In the genomic region with DNA sequence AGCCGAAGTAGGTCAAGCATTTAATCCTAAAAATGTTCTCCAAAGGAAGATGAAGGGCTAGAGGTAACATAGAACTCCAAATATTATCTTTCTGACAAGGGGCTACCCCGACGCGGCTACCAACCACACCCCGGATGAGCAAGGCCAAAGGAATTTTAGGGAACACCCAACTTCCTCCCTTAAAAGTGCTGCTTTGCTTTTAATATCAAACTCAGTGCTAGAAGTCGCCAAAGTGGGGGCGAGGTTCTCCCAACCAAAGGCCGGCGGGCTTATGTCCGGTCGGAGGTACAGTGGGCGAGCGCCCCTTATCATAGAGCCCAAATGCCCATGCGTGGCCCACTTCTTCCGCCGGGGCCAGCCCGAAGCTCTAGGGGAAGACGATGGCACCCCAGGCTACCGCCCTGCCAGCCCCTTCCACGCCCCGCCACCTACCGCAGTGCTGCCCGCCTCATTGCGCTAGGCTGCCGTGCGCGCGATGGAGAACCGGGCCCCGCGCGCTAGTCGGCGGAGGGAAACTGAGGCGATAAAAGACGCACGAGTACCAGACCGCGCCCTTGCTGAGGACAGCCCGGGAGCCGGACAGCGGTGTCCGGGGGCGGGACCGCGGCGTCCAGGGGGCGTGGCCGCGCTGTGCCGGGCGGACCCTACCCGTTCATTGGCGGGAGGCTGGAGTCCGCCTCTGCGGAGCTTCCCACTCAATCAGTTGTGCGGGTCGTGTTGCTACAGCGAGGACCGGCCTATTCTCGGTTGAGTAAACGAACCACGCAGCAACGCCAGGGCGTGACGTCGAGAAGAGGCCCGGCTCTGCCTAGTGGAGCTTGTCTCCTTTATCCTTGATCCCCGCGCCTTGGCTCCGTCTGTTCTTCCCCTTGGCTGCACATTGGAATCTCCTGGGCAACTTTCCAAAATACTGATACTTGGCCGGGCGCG, we compare ENCODE assay signal across 8 cellular contexts. TPM values are rescaled to one million over a fixed set of nuclear protein-coding genes. Genes with fewer than 3 reads are reported as not detected.
DNase-seq lines count a peak whose midpoint lies in the region; ATAC-seq and TF ChIP-seq lines count a peak whose summit lies in the region.

A gene with protein sequence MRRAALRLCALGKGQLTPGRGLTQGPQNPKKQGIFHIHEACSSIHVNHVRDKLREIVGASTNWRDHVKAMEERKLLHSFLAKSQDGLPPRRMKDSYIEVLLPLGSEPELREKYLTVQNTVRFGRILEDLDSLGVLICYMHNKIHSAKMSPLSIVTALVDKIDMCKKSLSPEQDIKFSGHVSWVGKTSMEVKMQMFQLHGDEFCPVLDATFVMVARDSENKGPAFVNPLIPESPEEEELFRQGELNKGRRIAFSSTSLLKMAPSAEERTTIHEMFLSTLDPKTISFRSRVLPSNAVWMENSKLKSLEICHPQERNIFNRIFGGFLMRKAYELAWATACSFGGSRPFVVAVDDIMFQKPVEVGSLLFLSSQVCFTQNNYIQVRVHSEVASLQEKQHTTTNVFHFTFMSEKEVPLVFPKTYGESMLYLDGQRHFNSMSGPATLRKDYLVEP (minus strand): TSS at position 584 of the 930 bp plus-strand sequence. CDS start 132 bp downstream, at position 452.

- peak; percentile 81 for DNase-seq in COLO829 (ENCODE audit: low spot score)
- DNase-seq in HL-60 (ENCODE audit: low read depth in 1 of 2, low spot score in 1 of 2), result peak; percentile 71 to 85
- peak; percentile 77 to 84 for DNase-seq in activated T-cell treated with anti-CD3 and anti-CD28 coated beads, Interleukin-2, amount 50 U/mL, for 48 hours
- DNase-seq in esophagus squamous epithelium (lab: John Stamatoyannopoulos, UW), result peak; percentile 39
- peak; percentile 91 for DNase-seq in myocyte (ENCODE audit: low read depth)
- DNase-seq in stimulated activated effector memory CD8-positive, alpha-beta T cell treated with anti-CD3 and anti-CD28 coated beads, Interleukin-12 subunit alpha, Interleukin-12 subunit beta, amount 100 ng/mL, for 72 hours (ENCODE audit: low spot score in 2 of 2), result peak; percentile 56 to 85

- peak; percentile 91 for ATAC-seq in GM19463 (IDR thresholded peaks at IDR 0.05; ENCODE audit: unreplicated experiment)
- ATAC-seq in stimulated activated effector memory CD8-positive, alpha-beta T cell treated with anti-CD3 and anti-CD28 coated beads, Interleukin-12 subunit alpha, Interleukin-12 subunit beta, amount 100 ng/mL, for 72 hours, result peak; percentile 98

- H3K27ac ChIP-seq in HL-60 (replicated peaks) (peak within 1 kb of the TSS; percentile 57), esophagus squamous epithelium (peak within 1 kb of the TSS; percentile 90 to 94 (median 93))

- intact Hi-C loops in esophagus squamous epithelium (cut with DNase I), result no loop called here

- peak in 3 of 4 donors; percentile 24 to 83 (median 72) for TF ChIP-seq POLR2A in esophagus squamous epithelium (IDR thresholded peaks at IDR 0.05)

- peaks cover 25% of the 10 kb centered on the region for H3K4me1 Mint-ChIP-seq in stimulated activated effector memory CD8-positive, alpha-beta T cell treated with anti-CD3 and anti-CD28 coated beads, Interleukin-12 subunit alpha, Interleukin-12 subunit beta, amount 100 ng/mL, for 72 hours

- WGBS in esophagus squamous epithelium, 2 donors, result 0 to 44% methylated on average over 7 to 21 of the region's 74 CpGs

- no peak for TF ChIP-seq CTCF in HL-60 (IDR thresholded peaks at IDR 0.05; ENCODE audit: insufficient read depth, low read length)
- TF ChIP-seq CTCF in esophagus squamous epithelium (IDR thresholded peaks at IDR 0.05), result peak in 1 of 6 experiments; percentile 4

- H3K4me1 ChIP-seq in esophagus squamous epithelium, result peaks cover 0 to 22% (median 0%) of the 10 kb centered on the region in 3 donors

- H3K4me3 ChIP-seq in HL-60 (replicated peaks; ENCODE audit: insufficient read depth, low read length) (peak within 1 kb of the TSS; percentile 78), esophagus squamous epithelium (peak within 1 kb of the TSS; percentile 59 to 72 (median 64))

- H3K27ac Mint-ChIP-seq in stimulated activated effector memory CD8-positive, alpha-beta T cell treated with anti-CD3 and anti-CD28 coated beads, Interleukin-12 subunit alpha, Interleukin-12 subunit beta, amount 100 ng/mL, for 72 hours, result peak within 1 kb of the TSS; percentile 81

- H3K27me3 ChIP-seq in HL-60 (ENCODE audit: insufficient read depth, poor library complexity, severe bottlenecking), result no peaks in the 10 kb centered on the region
- H3K27me3 ChIP-seq in esophagus squamous epithelium, result no peaks in the 10 kb centered on the region

- no peaks in the 10 kb centered on the region for H3K36me3 ChIP-seq in esophagus squamous epithelium

- H3K4me3 Mint-ChIP-seq in stimulated activated effector memory CD8-positive, alpha-beta T cell treated with anti-CD3 and anti-CD28 coated beads, Interleukin-12 subunit alpha, Interleukin-12 subunit beta, amount 100 ng/mL, for 72 hours, result peak within 1 kb of the TSS; percentile 79

- H3K36me3 Mint-ChIP-seq in stimulated activated effector memory CD8-positive, alpha-beta T cell treated with anti-CD3 and anti-CD28 coated beads, Interleukin-12 subunit alpha, Interleukin-12 subunit beta, amount 100 ng/mL, for 72 hours, result peaks cover 6% of the 10 kb centered on the region

- H3K9me3 Mint-ChIP-seq in stimulated activated effector memory CD8-positive, alpha-beta T cell treated with anti-CD3 and anti-CD28 coated beads, Interleukin-12 subunit alpha, Interleukin-12 subunit beta, amount 100 ng/mL, for 72 hours, result no peaks in the 10 kb centered on the region

- H3K9me3 ChIP-seq in esophagus squamous epithelium, result no peaks in the 10 kb centered on the region

TF ChIP-seq in PFSK-1, 5 proteins besides CTCF, POLR2A, EP300 and RAD21:
- TF ChIP-seq TAF1 (IDR thresholded peaks at IDR 0.05; ENCODE audit: borderline replicate concordance, insufficient read depth, low read length), result 0 out of 2 replicates have a peak, but pooled peaks have one; percentile 19
- TF ChIP-seq POLR2AphosphoS5 (IDR thresholded peaks at IDR 0.05; ENCODE audit: low read depth, low read length), result peak; percentile 42; the same call in 1 of the 2 replicates
- TF ChIP-seq FOXP2 (optimal IDR thresholded peaks at IDR 0.05; ENCODE audit: borderline replicate concordance, extremely low read depth, extremely low read length, insufficient read depth), result peak; percentile 49
- TF ChIP-seq, protein P1, sequence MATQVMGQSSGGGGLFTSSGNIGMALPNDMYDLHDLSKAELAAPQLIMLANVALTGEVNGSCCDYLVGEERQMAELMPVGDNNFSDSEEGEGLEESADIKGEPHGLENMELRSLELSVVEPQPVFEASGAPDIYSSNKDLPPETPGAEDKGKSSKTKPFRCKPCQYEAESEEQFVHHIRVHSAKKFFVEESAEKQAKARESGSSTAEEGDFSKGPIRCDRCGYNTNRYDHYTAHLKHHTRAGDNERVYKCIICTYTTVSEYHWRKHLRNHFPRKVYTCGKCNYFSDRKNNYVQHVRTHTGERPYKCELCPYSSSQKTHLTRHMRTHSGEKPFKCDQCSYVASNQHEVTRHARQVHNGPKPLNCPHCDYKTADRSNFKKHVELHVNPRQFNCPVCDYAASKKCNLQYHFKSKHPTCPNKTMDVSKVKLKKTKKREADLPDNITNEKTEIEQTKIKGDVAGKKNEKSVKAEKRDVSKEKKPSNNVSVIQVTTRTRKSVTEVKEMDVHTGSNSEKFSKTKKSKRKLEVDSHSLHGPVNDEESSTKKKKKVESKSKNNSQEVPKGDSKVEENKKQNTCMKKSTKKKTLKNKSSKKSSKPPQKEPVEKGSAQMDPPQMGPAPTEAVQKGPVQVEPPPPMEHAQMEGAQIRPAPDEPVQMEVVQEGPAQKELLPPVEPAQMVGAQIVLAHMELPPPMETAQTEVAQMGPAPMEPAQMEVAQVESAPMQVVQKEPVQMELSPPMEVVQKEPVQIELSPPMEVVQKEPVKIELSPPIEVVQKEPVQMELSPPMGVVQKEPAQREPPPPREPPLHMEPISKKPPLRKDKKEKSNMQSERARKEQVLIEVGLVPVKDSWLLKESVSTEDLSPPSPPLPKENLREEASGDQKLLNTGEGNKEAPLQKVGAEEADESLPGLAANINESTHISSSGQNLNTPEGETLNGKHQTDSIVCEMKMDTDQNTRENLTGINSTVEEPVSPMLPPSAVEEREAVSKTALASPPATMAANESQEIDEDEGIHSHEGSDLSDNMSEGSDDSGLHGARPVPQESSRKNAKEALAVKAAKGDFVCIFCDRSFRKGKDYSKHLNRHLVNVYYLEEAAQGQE (IDR thresholded peaks at IDR 0.05; ENCODE audit: insufficient read depth in 1 of 2, low read depth in 2 of 2, low read length in 2 of 2), result no peak
- TF ChIP-seq SIN3A (IDR thresholded peaks at IDR 0.05; ENCODE audit: borderline replicate concordance, insufficient read depth, low read length), result no peak
TF ChIP-seq in PFSK-1: peak in this region for 3.

RNA-seq across cellular contexts. Expression of the gene that starts here (rescaled TPM):
- polyA plus RNA-seq in PFSK-1 (2012; ENCODE audit: insufficient read length, low read depth), result 23.6 TPM
- 10 to 100 TPM in 3 of 4 donors, 1 to 10 TPM in 1; 5.4 to 30.9 (median 14.8) TPM for total RNA-seq in esophagus squamous epithelium
- 73.0 and 77.2 TPM in 2 replicates for total RNA-seq in myocyte
- polyA plus RNA-seq in myocyte (2012), result 49.9 TPM

Comparison
In these comparisons a context has a peak if more than half of its experiments do, and no peak if none do; other contexts are left out.
1. Peak in every context shown above with its lines: DNase-seq, ATAC-seq, H3K4me3 ChIP-seq and H3K27ac ChIP-seq.
2. DNase-seq: peak in every context shown above with its lines; median percentile 91 in myocyte; 81 in COLO829; 80 in activated T-cell treated with anti-CD3 and anti-CD28 coated beads, Interleukin-2, amount 50 U/mL, for 48 hours; 78 in HL-60; 70 in stimulated activated effector memory CD8-positive, alpha-beta T cell treated with anti-CD3 and anti-CD28 coated beads, Interleukin-12 subunit alpha, Interleukin-12 subunit beta, amount 100 ng/mL, for 72 hours; 39 in esophagus squamous epithelium.